21 cellular contexts compared by ENCODE assay signal in the genomic region with DNA sequence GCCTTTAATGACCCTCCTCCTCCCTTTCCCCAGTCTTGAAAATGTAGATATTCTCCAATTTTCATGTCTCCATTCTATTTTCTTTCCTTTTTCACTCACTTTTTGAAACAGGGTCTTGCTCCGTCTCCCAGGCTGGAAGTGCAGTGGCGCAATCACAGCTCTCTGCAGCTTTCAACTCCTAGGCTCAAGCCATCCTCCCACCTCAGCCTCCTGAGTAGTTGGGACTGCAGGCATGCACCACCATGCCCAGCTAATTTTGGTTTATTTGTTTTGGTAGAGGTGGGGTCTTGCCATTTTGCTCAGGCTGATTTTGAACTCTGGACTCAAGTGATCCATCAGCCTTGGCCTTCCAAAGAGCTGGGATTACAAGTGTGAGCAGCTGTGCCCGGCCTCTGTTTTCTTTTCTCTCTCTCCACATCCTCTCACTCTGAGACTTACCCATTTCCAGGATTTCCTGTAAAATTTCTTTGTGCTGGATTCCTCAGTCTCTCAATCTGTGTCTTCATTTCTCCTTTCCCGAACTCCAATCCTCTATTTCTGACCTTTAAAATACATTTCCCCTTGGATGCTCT.
DNase-seq lines count a peak whose midpoint lies in the region; ATAC-seq, FAIRE-seq and TF ChIP-seq lines count a peak whose summit lies in the region.
"Had no signal": no experiment of that assay in that cellular context is flagged by ENCODE, and none has a peak within 500 bp of the region (broad histone marks: within the 10 kb centered on the region; RNA-seq: fewer than 3 reads in every experiment).

No MANE protein-coding gene starts in this region.

- FAIRE-seq in astrocyte (lab: Jason Lieb, UNC): no peak
- FAIRE-seq: A204.1, small intestine had no signal

- H3K36me3 ChIP-seq in astrocyte (ENCODE audit: insufficient read depth, low read length) (no peaks in the 10 kb centered on the region), left ventricle myocardium inferior (no peaks in the 10 kb centered on the region), thoracic aorta (no peaks in the 10 kb centered on the region)
- H3K36me3 ChIP-seq: BLaER1 treated with 17β-estradiol and CSF1 and Interleukin-3, amounts not matched to agents 10 nM and 100 nM; ovary; tibial nerve; WERI-Rb-1 had no signal

- H3K27ac Mint-ChIP-seq in activated naive CD4-positive, alpha-beta T cell treated with anti-CD3 and anti-CD28 coated beads, Interleukin-2, amount 10 ng/mL, durations not matched to agents 7 days and 5 days: peak overlapping the region; percentile 24
- peak overlapping the region in 1 of 2 donors; percentile 38 for H3K27ac Mint-ChIP-seq in activated naive CD4-positive, alpha-beta T cell treated with anti-CD3 and anti-CD28 coated beads, Interleukin-2, amount 50 U/mL, for 72 hours
- peak overlapping the region; percentile 53 for H3K27ac Mint-ChIP-seq in astrocyte (ENCODE audit: unreplicated experiment)
- H3K27ac Mint-ChIP-seq in activated naive CD8-positive, alpha-beta T cell treated with anti-CD3 and anti-CD28 coated beads for 36 hours: no peak overlapping the region
- H3K27ac Mint-ChIP-seq: activated CD8-positive, alpha-beta T cell treated with anti-CD3 and anti-CD28 coated beads, Interleukin-2, amount 10 ng/mL, durations not matched to agents 7 days and 5 days had no signal

- no peaks in the 10 kb centered on the region for H3K79me2 ChIP-seq in astrocyte (ENCODE audit: insufficient read depth, low read length)

- no peaks in the 10 kb centered on the region for H3K27me3 ChIP-seq in astrocyte (ENCODE audit: insufficient read depth, low read length)
- no peaks in the 10 kb centered on the region for H3K27me3 ChIP-seq in left ventricle myocardium inferior (ENCODE audit: low read depth)
- no peaks in the 10 kb centered on the region for H3K27me3 ChIP-seq in thoracic aorta (replicated peaks; ENCODE audit: insufficient read depth)
- H3K27me3 ChIP-seq: BLaER1 treated with 17β-estradiol and CSF1 and Interleukin-3, amounts not matched to agents 10 nM and 100 nM; ovary; tibial nerve had no signal

- H3K4me3 ChIP-seq in astrocyte (ENCODE audit: insufficient read depth, low read depth, low read length) (no peak overlapping the region), left ventricle myocardium inferior (no peak overlapping the region), thoracic aorta (no peak overlapping the region)
- H3K4me3 ChIP-seq: BLaER1 treated with 17β-estradiol and CSF1 and Interleukin-3, amounts not matched to agents 10 nM and 100 nM; ovary; tibial nerve had no signal

- CTCF ChIA-PET in activated naive CD4-positive, alpha-beta T cell treated with anti-CD3 and anti-CD28 coated beads, Interleukin-2, amount 10 ng/mL, durations not matched to agents 7 days and 5 days (lab: Charles Lee): interaction anchor here (9.6 kb wide), 1 partner anchor 14 kb away, joined by 103 read pairs; no protein-coding TSS in a partner anchor

- no peaks in the 10 kb centered on the region for H4K20me1 ChIP-seq in astrocyte (ENCODE audit: insufficient read depth, low read length)
- H4K20me1 ChIP-seq: BLaER1 treated with 17β-estradiol and CSF1 and Interleukin-3, amounts not matched to agents 10 nM and 100 nM had no signal

- no peak overlapping the region for H3K4me2 ChIP-seq in astrocyte (ENCODE audit: low read length)
- H3K4me2 ChIP-seq: BLaER1 treated with 17β-estradiol and CSF1 and Interleukin-3, amounts not matched to agents 10 nM and 100 nM had no signal

- no peak overlapping the region for H2AFZ ChIP-seq in astrocyte (ENCODE audit: low read depth, low read length)

- intact Hi-C loops in left ventricle myocardium inferior (cut with micrococcal nuclease): no loop called here

- no peak overlapping the region for H3K9ac ChIP-seq in astrocyte (ENCODE audit: low read length)
- H3K9ac ChIP-seq: BLaER1 treated with 17β-estradiol and CSF1 and Interleukin-3, amounts not matched to agents 10 nM and 100 nM had no signal

- DNase-seq in activated naive CD4-positive, alpha-beta T cell treated with anti-CD3 and anti-CD28 coated beads, Interleukin-2, amount 10 ng/mL, durations not matched to agents 7 days and 5 days: no peak
- DNase-seq in activated naive CD4-positive, alpha-beta T cell treated with anti-CD3 and anti-CD28 coated beads, Interleukin-2, amount 50 U/mL, for 72 hours (ENCODE audit: low spot score in 2 of 2): no peak
- no peak for DNase-seq in astrocyte (ENCODE audit: low read depth)
- no peak for DNase-seq in left ventricle myocardium inferior
- DNase-seq in thoracic aorta (ENCODE audit: low spot score): no peak
- DNase-seq in activated naive CD8-positive, alpha-beta T cell treated with anti-CD3 and anti-CD28 coated beads for 36 hours: no peak
- DNase-seq in iPS-NIHi11 (ENCODE audit: low spot score): no peak
- DNase-seq in D341Med (ENCODE audit: low spot score): no peak
- DNase-seq: activated CD8-positive, alpha-beta T cell treated with anti-CD3 and anti-CD28 coated beads, Interleukin-2, amount 10 ng/mL, durations not matched to agents 7 days and 5 days; DND-41; foreskin melanocyte; H7; NCI-H1436 treated with DMSO at 0.1 percent for 48 hours; SHP77; small intestine; T-cell; WERI-Rb-1 had no signal

- H3K27ac ChIP-seq in astrocyte (ENCODE audit: low read depth, low read length): no peak overlapping the region
- peak overlapping the region; percentile 70 for H3K27ac ChIP-seq in left ventricle myocardium inferior (replicated peaks)
- H3K27ac ChIP-seq in thoracic aorta: peak overlapping the region; percentile 80 to 87
- H3K27ac ChIP-seq: BLaER1 treated with 17β-estradiol and CSF1 and Interleukin-3, amounts not matched to agents 10 nM and 100 nM; ovary; tibial nerve; WERI-Rb-1 had no signal

- peaks cover 40% of the 10 kb centered on the region for H3K36me3 Mint-ChIP-seq in activated naive CD4-positive, alpha-beta T cell treated with anti-CD3 and anti-CD28 coated beads, Interleukin-2, amount 10 ng/mL, durations not matched to agents 7 days and 5 days
- H3K36me3 Mint-ChIP-seq in activated naive CD4-positive, alpha-beta T cell treated with anti-CD3 and anti-CD28 coated beads, Interleukin-2, amount 50 U/mL, for 72 hours: no peaks in the 10 kb centered on the region
- H3K36me3 Mint-ChIP-seq in astrocyte (ENCODE audit: low read depth, unreplicated experiment): no peaks in the 10 kb centered on the region
- H3K36me3 Mint-ChIP-seq in activated naive CD8-positive, alpha-beta T cell treated with anti-CD3 and anti-CD28 coated beads for 36 hours: no peaks in the 10 kb centered on the region

- H3K4me3 Mint-ChIP-seq in activated naive CD4-positive, alpha-beta T cell treated with anti-CD3 and anti-CD28 coated beads, Interleukin-2, amount 10 ng/mL, durations not matched to agents 7 days and 5 days: no peak overlapping the region
- H3K4me3 Mint-ChIP-seq in astrocyte (ENCODE audit: unreplicated experiment): peak overlapping the region; percentile 60
- no peak overlapping the region for H3K4me3 Mint-ChIP-seq in activated naive CD8-positive, alpha-beta T cell treated with anti-CD3 and anti-CD28 coated beads for 36 hours
- H3K4me3 Mint-ChIP-seq: activated CD8-positive, alpha-beta T cell treated with anti-CD3 and anti-CD28 coated beads, Interleukin-2, amount 10 ng/mL, durations not matched to agents 7 days and 5 days; T-cell had no signal

- no peaks in the 10 kb centered on the region for H3K27me3 Mint-ChIP-seq in activated naive CD4-positive, alpha-beta T cell treated with anti-CD3 and anti-CD28 coated beads, Interleukin-2, amount 10 ng/mL, durations not matched to agents 7 days and 5 days
- H3K27me3 Mint-ChIP-seq in astrocyte (ENCODE audit: low read depth, unreplicated experiment): no peaks in the 10 kb centered on the region
- no peaks in the 10 kb centered on the region for H3K27me3 Mint-ChIP-seq in activated naive CD8-positive, alpha-beta T cell treated with anti-CD3 and anti-CD28 coated beads for 36 hours
- H3K27me3 Mint-ChIP-seq: T-cell had no signal

- no peak for ATAC-seq in activated naive CD4-positive, alpha-beta T cell treated with anti-CD3 and anti-CD28 coated beads, Interleukin-2, amount 50 U/mL, for 72 hours
- no peak for ATAC-seq in thoracic aorta (ENCODE audit: insufficient number of reproducible peaks, low FRiP score, low read depth)
- ATAC-seq: activated CD8-positive, alpha-beta T cell treated with anti-CD3 and anti-CD28 coated beads, Interleukin-2, amount 10 ng/mL, durations not matched to agents 7 days and 5 days; T-cell had no signal

- no peaks in the 10 kb centered on the region for H3K9me3 Mint-ChIP-seq in activated naive CD4-positive, alpha-beta T cell treated with anti-CD3 and anti-CD28 coated beads, Interleukin-2, amount 10 ng/mL, durations not matched to agents 7 days and 5 days
- peaks cover 0 to 4% of the 10 kb centered on the region in 2 donors for H3K9me3 Mint-ChIP-seq in activated naive CD4-positive, alpha-beta T cell treated with anti-CD3 and anti-CD28 coated beads, Interleukin-2, amount 50 U/mL, for 72 hours
- H3K9me3 Mint-ChIP-seq in astrocyte (ENCODE audit: unreplicated experiment): no peaks in the 10 kb centered on the region
- H3K9me3 Mint-ChIP-seq in activated naive CD8-positive, alpha-beta T cell treated with anti-CD3 and anti-CD28 coated beads for 36 hours: no peaks in the 10 kb centered on the region
- H3K9me3 Mint-ChIP-seq: T-cell had no signal

- no peak for TF ChIP-seq CTCF in astrocyte (IDR thresholded peaks at IDR 0.05; ENCODE audit: insufficient read depth, low read depth, low read length)
- no peak for TF ChIP-seq CTCF in left ventricle myocardium inferior (IDR thresholded peaks at IDR 0.05; ENCODE audit: borderline replicate concordance)
- no peak for TF ChIP-seq CTCF in thoracic aorta (IDR thresholded peaks at IDR 0.05)

- H3K4me1 ChIP-seq in astrocyte (ENCODE audit: insufficient read depth, low read length): peaks cover 16% of the 10 kb centered on the region
- H3K4me1 ChIP-seq in left ventricle myocardium inferior: peaks cover 26% of the 10 kb centered on the region
- H3K4me1 ChIP-seq in thoracic aorta (ENCODE audit: control insufficient read depth in 1 of 2, low read depth in 2 of 2): peaks cover 10 to 82% of the 10 kb centered on the region in 2 donors
- H3K4me1 ChIP-seq: tibial nerve had no signal

- peaks cover 37% of the 10 kb centered on the region for H3K4me1 Mint-ChIP-seq in activated naive CD4-positive, alpha-beta T cell treated with anti-CD3 and anti-CD28 coated beads, Interleukin-2, amount 10 ng/mL, durations not matched to agents 7 days and 5 days
- peaks cover 38% of the 10 kb centered on the region for H3K4me1 Mint-ChIP-seq in astrocyte (ENCODE audit: low read depth, unreplicated experiment)
- H3K4me1 Mint-ChIP-seq in activated naive CD8-positive, alpha-beta T cell treated with anti-CD3 and anti-CD28 coated beads for 36 hours: peaks cover 11% of the 10 kb centered on the region

- no peaks in the 10 kb centered on the region for H3K9me3 ChIP-seq in astrocyte (ENCODE audit: insufficient read depth, low read depth, low read length)
- H3K9me3 ChIP-seq in left ventricle myocardium inferior (replicated peaks): no peaks in the 10 kb centered on the region
- H3K9me3 ChIP-seq in thoracic aorta: no peaks in the 10 kb centered on the region
- H3K9me3 ChIP-seq: BLaER1 treated with 17β-estradiol and CSF1 and Interleukin-3, amounts not matched to agents 10 nM and 100 nM; ovary; tibial nerve had no signal
